In genomic region chr22:38177571-38177925, GRCh38 we compare ENCODE assay signal across 8 cellular contexts. TPM values are rescaled to one million over a fixed set of nuclear protein-coding genes. Genes with fewer than 3 reads are reported as not detected.
DNase-seq lines count a peak whose midpoint lies in the region; ATAC-seq and TF ChIP-seq lines count a peak whose summit lies in the region.
"Not testable (repeated sequence)": the region's sequence is repeated elsewhere in the genome, so short reads cannot be mapped to it uniquely, and the experiment has no call there.

No MANE protein-coding gene starts in this region.

- H3K36me3 ChIP-seq in HEK293 (ENCODE audit: control insufficient read depth in 2 of 2, insufficient read depth in 1 of 2, low read length in 2 of 2); SJSA1; body of pancreas (replicated peaks in 1 of 2; ENCODE audit: insufficient read depth in 1 of 2, low read depth in 2 of 2); liver (ENCODE audit: control insufficient read depth in 4 of 4, insufficient read depth in 3 of 4, low read depth in 1 of 4, low read length in 3 of 4); neural progenitor cell; spleen; vagina: not testable (repeated sequence)

- TF ChIP-seq POLR2A in body of pancreas (IDR thresholded peaks at IDR 0.05); spleen (IDR thresholded peaks at IDR 0.05); vagina (IDR thresholded peaks at IDR 0.05): not testable (repeated sequence)

- H3K4me2 ChIP-seq in neural progenitor cell, result not testable (repeated sequence)

- not testable (repeated sequence) for H3K79me2 ChIP-seq in neural progenitor cell (ENCODE audit: low read depth)

- not testable (repeated sequence) for H3K4me3 ChIP-seq in HEK293 (ENCODE audit: low read depth, low read length); SJSA1; body of pancreas; liver (ENCODE audit: low read depth in 1 of 3, low read length in 3 of 3); neural progenitor cell; spleen; vagina

- not testable (repeated sequence) for ATAC-seq in body of pancreas

- peak overlapping the region; percentile 58; the same call in 1 of the 2 replicates for H3K27ac ChIP-seq in HEK293 (ENCODE audit: extremely low read depth, low read depth, low read length)
- H3K27ac ChIP-seq in SJSA1, result peak overlapping the region; percentile 92
- peak overlapping the region; percentile 64 to 69 (median 67) for H3K27ac ChIP-seq in body of pancreas
- peak overlapping the region; percentile 100 for H3K27ac ChIP-seq in epithelial cell of prostate
- peak overlapping the region; percentile 89 to 92 for H3K27ac ChIP-seq in liver (ENCODE audit: low read depth in 1 of 2, low read length in 2 of 2)
- peak overlapping the region; percentile 94 for H3K27ac ChIP-seq in neural progenitor cell
- H3K27ac ChIP-seq in spleen, result peak overlapping the region in 6 of 8 donors; percentile 36 to 78 (median 49)
- H3K27ac ChIP-seq in vagina, result peak overlapping the region; percentile 99

- peaks cover 10% of the 10 kb centered on the region for H3F3A ChIP-seq in neural progenitor cell (ENCODE audit: low read depth)

- not testable (repeated sequence) for H4K20me1 ChIP-seq in neural progenitor cell (ENCODE audit: low read depth)

- H3K27me3 ChIP-seq in SJSA1 (replicated peaks); body of pancreas; liver (ENCODE audit: control insufficient read depth in 4 of 4, insufficient read depth in 4 of 4, low read length in 3 of 4); neural progenitor cell; spleen (replicated peaks in 1 of 7); vagina: not testable (repeated sequence)

- 74 to 80% methylated on average over 9 of the region's 9 CpGs for WGBS in body of pancreas, 2 donors
- WGBS in liver, result 39% methylated on average over 9 of the region's 9 CpGs
- 87 to 97% (median 91%) methylated on average over 9 of the region's 9 CpGs for WGBS in spleen, 5 donors

- H3K27me3 Mint-ChIP-seq in neural progenitor cell (ENCODE audit: insufficient read depth, low read depth), result not testable (repeated sequence)

- peaks cover 13% of the 10 kb centered on the region for H3K4me1 ChIP-seq in HEK293 (ENCODE audit: control insufficient read depth, insufficient read depth, low read length)
- H3K4me1 ChIP-seq in SJSA1 (replicated peaks), result peaks cover 88% of the 10 kb centered on the region
- peaks cover 41% of the 10 kb centered on the region for H3K4me1 ChIP-seq in body of pancreas
- peaks cover 7 to 33% (median 23%) of the 10 kb centered on the region in 4 donors for H3K4me1 ChIP-seq in liver (ENCODE audit: control insufficient read depth in 4 of 4, insufficient read depth in 4 of 4, low read length in 3 of 4)
- peaks cover 15% of the 10 kb centered on the region for H3K4me1 ChIP-seq in neural progenitor cell
- peaks cover 32 to 86% (median 61%) of the 10 kb centered on the region in 6 donors for H3K4me1 ChIP-seq in spleen
- H3K4me1 ChIP-seq in vagina, result peaks cover 60% of the 10 kb centered on the region

- H3K4me1 Mint-ChIP-seq in neural progenitor cell, result peaks cover 53% of the 10 kb centered on the region

- not testable (repeated sequence) for DNase-seq in SJSA1 (ENCODE audit: low read depth in 1 of 2, low spot score in 2 of 2); body of pancreas; epithelial cell of prostate (ENCODE audit: low read depth, low spot score); neural progenitor cell (ENCODE audit: low spot score); spleen; vagina (ENCODE audit: extremely low spot score in 2 of 2)

- H3K36me3 Mint-ChIP-seq in neural progenitor cell, result not testable (repeated sequence)

- H3K9ac ChIP-seq in liver (ENCODE audit: low read depth in 1 of 2, low read length in 2 of 2), result peak overlapping the region in 1 of 2 donors; percentile 45
- not testable (repeated sequence) for H3K9ac ChIP-seq in neural progenitor cell

- CTCF ChIA-PET in HEK293 (lab: Yijun Ruan, JAX), result interaction anchor here (0.8 to 2.5 kb wide), 5 partner anchors 32 to 125 kb away, joined by 3 to 19 read pairs (median 4); no protein-coding TSS in a partner anchor

- H3K9me3 Mint-ChIP-seq in neural progenitor cell, result not testable (repeated sequence)

- peak overlapping the region; percentile 96 for H3K27ac Mint-ChIP-seq in neural progenitor cell

- POLR2A ChIA-PET in HEK293 (lab: Yijun Ruan, JAX), result interaction anchor here (0.6 to 2.7 kb wide), 2 partner anchors 24 to 471 kb away, joined by 3 to 12 read pairs; partner anchors contain the start of gene MAFF

- intact Hi-C loops in body of pancreas (cut with DNase I); spleen (cut with DNase I; ENCODE audit: low total_unique reads); vagina (cut with DNase I): not testable (repeated sequence)

- TF ChIP-seq CTCF in HEK293 (tag by site-specific recombination; IDR thresholded peaks at IDR 0.05); body of pancreas (IDR thresholded peaks at IDR 0.05); liver (IDR thresholded peaks at IDR 0.05; ENCODE audit: low read depth, low read length, missing input control); neural progenitor cell (IDR thresholded peaks at IDR 0.05); spleen (IDR thresholded peaks at IDR 0.05 in 8 of 11, conservative IDR thresholded peaks at IDR 0.05 in 3 of 11); vagina (IDR thresholded peaks at IDR 0.05): not testable (repeated sequence)

- not testable (repeated sequence) for TF ChIP-seq RAD21 in liver (IDR thresholded peaks at IDR 0.05)

- peak overlapping the region; percentile 52 for H3K4me3 Mint-ChIP-seq in neural progenitor cell

- H3K9me3 ChIP-seq in HEK293 (ENCODE audit: control insufficient read depth, insufficient read depth, low read depth, low read length); SJSA1 (replicated peaks); body of pancreas; liver (ENCODE audit: control insufficient read depth in 4 of 4, low read length in 3 of 4); neural progenitor cell (ENCODE audit: low read depth); spleen; vagina: not testable (repeated sequence)

- H2AFZ ChIP-seq in neural progenitor cell (replicated peaks), result not testable (repeated sequence)

TF ChIP-seq in HEK293, 187 proteins besides CTCF, POLR2A, EP300 and RAD21:
- TF ChIP-seq SCRT1 (tag by site-specific recombination; IDR thresholded peaks at IDR 0.05; ENCODE audit: borderline replicate concordance), result peak; percentile 42; the same call in 1 of the 2 replicates

RNA-seq across cellular contexts. Expression of gene PLA2G6, which starts 4.1 kb away (rescaled TPM):
- total RNA-seq in SJSA1 (2014; rRNA removed; shearing (Covaris generic)), result 1.0 and 2.5 TPM in 2 replicates
- total RNA-seq in body of pancreas (10 to 100 TPM; 41.5 to 68.0 TPM), liver (1 to 10 TPM; 7.3 to 9.0 TPM), neural progenitor cell (ENCODE audit: low replicate concordance) (20.1 and 29.4 TPM in 2 replicates), spleen (10 to 100 TPM; 33.8 to 60.9 (median 56.4) TPM), vagina (35.8 TPM)
- polyA plus RNA-seq in liver (1 to 10 TPM; 5.7 to 7.2 TPM), spleen (10 to 100 TPM; 18.1 to 39.6 (median 27.0) TPM)

RNA-seq across cellular contexts. Expression of gene MAFF, which starts 24.2 kb away (rescaled TPM):
- total RNA-seq in SJSA1 (2014; rRNA removed; shearing (Covaris generic)), result 45.7 and 52.1 TPM in 2 replicates
- total RNA-seq in body of pancreas (10 to 100 TPM; 16.9 to 35.6 TPM), liver (1 to 10 TPM; 1.7 to 3.3 TPM), neural progenitor cell (ENCODE audit: low replicate concordance) (0.90 and 4.2 TPM in 2 replicates), spleen (10 to 100 TPM in 3 of 7 donors, 1 to 10 TPM in 4; 6.7 to 32.4 (median 9.0) TPM), vagina (90.6 TPM)
- polyA plus RNA-seq in liver (1 to 10 TPM; 1.4 to 2.2 TPM), spleen (10 to 100 TPM in 1 of 3 donors, 1 to 10 TPM in 2; 2.1 to 11.5 (median 3.7) TPM)

Comparison
In these comparisons a context has a peak if more than half of its experiments do, and no peak if none do; other contexts are left out.
1. H3K27ac ChIP-seq: peak in every context shown above with its lines; median percentile 100 in epithelial cell of prostate; 99 in vagina; 94 in neural progenitor cell; 92 in SJSA1; 90 in liver; 67 in body of pancreas; 58 in HEK293; 49 in spleen.